Comparison of ENCODE assay signal across 8 cellular contexts in the genomic region with DNA sequence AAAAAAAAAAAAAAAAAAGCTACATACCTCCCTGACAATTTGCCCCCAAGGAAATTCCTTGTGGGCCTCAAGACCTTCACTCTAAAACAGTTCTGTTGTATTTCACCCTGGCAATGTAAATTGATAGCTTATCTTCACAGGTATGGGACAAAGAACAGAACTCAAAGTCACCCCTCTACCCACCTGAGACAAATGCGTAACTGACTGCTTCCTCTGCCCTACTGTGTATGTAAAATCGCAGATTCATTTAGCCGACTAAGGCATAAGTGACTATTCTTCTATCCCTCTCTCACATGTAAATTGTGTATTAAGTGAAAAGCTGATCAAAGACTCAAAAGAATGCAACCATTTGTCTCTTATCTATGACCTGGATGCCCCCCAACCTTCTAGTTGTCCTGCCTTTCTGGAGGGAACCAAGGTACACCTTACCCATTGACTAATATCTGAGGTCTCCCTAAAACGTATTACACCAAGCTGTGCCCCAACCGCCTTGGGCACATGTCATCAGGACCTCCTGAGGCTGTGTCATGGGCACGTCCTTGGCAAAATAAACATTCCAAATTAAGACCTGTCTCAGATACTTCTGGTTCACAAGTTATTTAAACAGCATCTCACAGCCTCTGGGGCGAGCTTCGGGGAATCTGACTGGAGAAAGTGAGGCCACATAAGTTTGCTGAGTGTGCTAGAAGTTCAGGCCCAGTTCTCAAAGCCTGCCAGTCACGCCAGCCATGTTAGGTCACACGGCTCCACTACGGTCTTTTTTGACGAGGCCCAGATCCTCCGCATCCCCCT. TPM values are rescaled to one million over a fixed set of nuclear protein-coding genes. Genes with fewer than 3 reads are reported as not detected.
DNase-seq lines count a peak whose midpoint lies in the region; ATAC-seq and TF ChIP-seq lines count a peak whose summit lies in the region.

No MANE protein-coding gene starts in this region.

- TF ChIP-seq CTCF in heart right ventricle (IDR thresholded peaks at IDR 0.05) (no peak), hepatocyte (IDR thresholded peaks at IDR 0.05; ENCODE audit: poor library complexity) (no peak), spleen (IDR thresholded peaks at IDR 0.05 in 8 of 11, conservative IDR thresholded peaks at IDR 0.05 in 3 of 11) (no peak)

- H3K27me3 ChIP-seq in heart right ventricle, result no peaks in the 10 kb centered on the region
- H3K27me3 ChIP-seq in hepatocyte, result no peaks in the 10 kb centered on the region
- no peaks in the 10 kb centered on the region for H3K27me3 ChIP-seq in spleen (replicated peaks in 1 of 7)

- intact Hi-C loops in heart right ventricle (cut with DNase I), result loop anchor here in 1 of 10 donors (5.0 kb wide), 1 partner anchor 68 kb away; no protein-coding TSS in a partner anchor
- intact Hi-C loops in Right ventricle myocardium inferior (cut with DNase I), result loop anchor here (5.0 to 10.0 kb wide), 2 partner anchors 77 to 130 kb away; no protein-coding TSS in a partner anchor
- intact Hi-C loops in spleen (cut with DNase I; ENCODE audit: low total_unique reads), result no loop called here

- ATAC-seq in heart right ventricle, result peak in 3 of 8 donors; percentile 1 to 36 (median 16)
- ATAC-seq in Right ventricle myocardium inferior, result no peak
- ATAC-seq in HG03175 (IDR thresholded peaks at IDR 0.05; ENCODE audit: unreplicated experiment), result peak; percentile 24
- ATAC-seq in activated T-cell treated with anti-CD3 and anti-CD28 coated beads, Interleukin-2, amount 50 U/mL, for 4 hours, result peak; percentile 29 to 34

- H4K20me1 ChIP-seq in hepatocyte (ENCODE audit: insufficient read depth, poor library complexity, severe bottlenecking), result peaks cover 54% of the 10 kb centered on the region

- TF ChIP-seq POLR2A in spleen (IDR thresholded peaks at IDR 0.05), result no peak

- H3K4me3 Mint-ChIP-seq in activated T-cell treated with anti-CD3 and anti-CD28 coated beads, Interleukin-2, amount 50 U/mL, for 4 hours, result peak overlapping the region; percentile 94

- H3K4me1 ChIP-seq in heart right ventricle (peaks cover 3 to 56% (median 49%) of the 10 kb centered on the region in 9 donors), hepatocyte (ENCODE audit: insufficient read depth) (peaks cover 21% of the 10 kb centered on the region), spleen (peaks cover 28 to 61% (median 55%) of the 10 kb centered on the region in 6 donors)

- H3K27me3 Mint-ChIP-seq in activated T-cell treated with anti-CD3 and anti-CD28 coated beads, Interleukin-2, amount 50 U/mL, for 4 hours (ENCODE audit: low read depth), result no peaks in the 10 kb centered on the region

- H3K79me2 ChIP-seq in hepatocyte, result peaks cover 54% of the 10 kb centered on the region

- H3K9me3 ChIP-seq in heart right ventricle (no peaks in the 10 kb centered on the region), hepatocyte (ENCODE audit: low read depth) (no peaks in the 10 kb centered on the region), spleen (no peaks in the 10 kb centered on the region)

- WGBS in heart right ventricle, 2 donors, result 9 to 13% methylated on average over 13 of the region's 13 CpGs
- WGBS in hepatocyte (ENCODE audit: low lambda C conversion rate, missing lambda C conversion rate), result 4% methylated on average over 13 of the region's 13 CpGs
- WGBS in spleen, 5 donors, result 8 to 12% (median 10%) methylated on average over 11 to 13 of the region's 13 CpGs

- peak overlapping the region; percentile 92 for H3K4me2 ChIP-seq in hepatocyte

- H3K9me3 Mint-ChIP-seq in activated T-cell treated with anti-CD3 and anti-CD28 coated beads, Interleukin-2, amount 50 U/mL, for 4 hours, result no peaks in the 10 kb centered on the region

- peaks cover 0 to 16% (median 0%) of the 10 kb centered on the region in 9 donors for H3K36me3 ChIP-seq in heart right ventricle
- no peaks in the 10 kb centered on the region for H3K36me3 ChIP-seq in hepatocyte (replicated peaks; ENCODE audit: insufficient read depth, low read depth)
- peaks cover 0 to 12% (median 4%) of the 10 kb centered on the region in 6 donors for H3K36me3 ChIP-seq in spleen

- no peaks in the 10 kb centered on the region for H3K9me2 ChIP-seq in hepatocyte (replicated peaks; ENCODE audit: insufficient read depth)

- H2AFZ ChIP-seq in hepatocyte, result peak overlapping the region; percentile 64

- DNase-seq in heart right ventricle (no peak), Right ventricle myocardium inferior (ENCODE audit: missing footprints) (no peak), hepatocyte (ENCODE audit: low spot score) (no peak), spleen (no peak), NCI-H1417 (lab: John Stamatoyannopoulos, UW) (no peak), activated gamma-delta T cell treated with Interleukin-2 at 50 U/mL for 16 hours (no peak)
- peak; percentile 10 for DNase-seq in activated T-cell treated with anti-CD3 and anti-CD28 coated beads, Interleukin-2, amount 50 U/mL, for 4 hours

- H3K4me3 ChIP-seq in heart right ventricle, result peak overlapping the region; percentile 25 to 90 (median 77)
- H3K4me3 ChIP-seq in hepatocyte, result peak overlapping the region; percentile 67
- peak overlapping the region; percentile 54 to 74 (median 66) for H3K4me3 ChIP-seq in spleen

- peaks cover 56% of the 10 kb centered on the region for H3K4me1 Mint-ChIP-seq in activated T-cell treated with anti-CD3 and anti-CD28 coated beads, Interleukin-2, amount 50 U/mL, for 4 hours (ENCODE audit: low read depth)

- peaks cover 26% of the 10 kb centered on the region for H3K36me3 Mint-ChIP-seq in activated T-cell treated with anti-CD3 and anti-CD28 coated beads, Interleukin-2, amount 50 U/mL, for 4 hours (ENCODE audit: insufficient read depth)

- H3K27ac ChIP-seq in heart right ventricle (peak overlapping the region; percentile 77 to 98 (median 92)), hepatocyte (peak overlapping the region; percentile 100), spleen (peak overlapping the region; percentile 94 to 99 (median 98))

RNA-seq across cellular contexts. Expression of gene TBCA, which starts 1.0 kb away (rescaled TPM):
- total RNA-seq in heart right ventricle, result 100 to 1,000 TPM; 111 to 164 (median 147) TPM
- polyA plus RNA-seq in heart right ventricle, result 100 to 1,000 TPM in 1 of 2 donors, 10 to 100 TPM in 1; 66.6 to 171 TPM
- 122 TPM for total RNA-seq in Right ventricle myocardium inferior
- 100 to 1,000 TPM; 246 to 297 (median 268) TPM for total RNA-seq in activated T-cell treated with anti-CD3 and anti-CD28 coated beads, Interleukin-2, amount 50 U/mL, for 4 hours
- total RNA-seq in hepatocyte, result 267 and 282 TPM in 2 replicates
- 269 and 278 TPM in 2 replicates for polyA plus RNA-seq in hepatocyte
- total RNA-seq in spleen, result 100 to 1,000 TPM in 5 of 7 donors, 10 to 100 TPM in 2; 92.2 to 140 (median 103) TPM
- polyA plus RNA-seq in spleen, result 100 to 1,000 TPM; 198 to 267 (median 199) TPM
